Comparison of ENCODE assay signal across 1 cellular context in the genomic region with DNA sequence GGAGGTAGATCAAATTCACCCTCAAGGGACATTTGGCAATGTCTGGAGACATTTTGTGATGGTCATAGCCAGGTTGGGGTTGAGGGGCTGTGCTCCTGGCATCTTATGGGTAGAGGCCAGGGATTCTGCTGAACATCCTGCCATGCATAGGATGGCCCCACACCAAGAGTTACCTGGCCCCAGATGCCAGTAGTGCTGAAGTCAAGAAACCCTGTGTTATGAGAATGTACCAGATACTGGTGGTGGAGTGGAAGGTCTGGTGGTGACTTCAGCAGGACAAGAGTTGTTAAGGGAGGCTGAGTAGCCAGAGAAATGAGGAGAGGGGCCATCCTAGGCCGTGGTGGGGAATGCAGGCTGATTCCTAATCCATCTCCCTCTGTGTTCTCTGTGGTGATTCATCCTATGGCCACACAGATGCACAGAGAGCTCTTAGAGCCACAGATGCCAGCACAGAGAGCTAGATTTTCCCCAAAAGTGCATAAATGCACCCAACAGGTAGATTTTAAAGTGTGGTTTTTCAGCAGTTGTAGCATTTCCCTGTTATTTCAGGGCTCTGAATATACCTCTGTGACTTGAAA.
TF ChIP-seq lines count a peak whose summit lies in the region.

No MANE protein-coding gene starts in this region.

TF ChIP-seq in GM23338, 12 proteins besides CTCF, POLR2A, EP300 and RAD21 (continued from another document):
- TF ChIP-seq, protein P1, sequence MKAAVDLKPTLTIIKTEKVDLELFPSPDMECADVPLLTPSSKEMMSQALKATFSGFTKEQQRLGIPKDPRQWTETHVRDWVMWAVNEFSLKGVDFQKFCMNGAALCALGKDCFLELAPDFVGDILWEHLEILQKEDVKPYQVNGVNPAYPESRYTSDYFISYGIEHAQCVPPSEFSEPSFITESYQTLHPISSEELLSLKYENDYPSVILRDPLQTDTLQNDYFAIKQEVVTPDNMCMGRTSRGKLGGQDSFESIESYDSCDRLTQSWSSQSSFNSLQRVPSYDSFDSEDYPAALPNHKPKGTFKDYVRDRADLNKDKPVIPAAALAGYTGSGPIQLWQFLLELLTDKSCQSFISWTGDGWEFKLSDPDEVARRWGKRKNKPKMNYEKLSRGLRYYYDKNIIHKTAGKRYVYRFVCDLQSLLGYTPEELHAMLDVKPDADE (IDR thresholded peaks at IDR 0.05) = no peak
- TF ChIP-seq NANOG (IDR thresholded peaks at IDR 0.05; ENCODE audit: borderline replicate concordance) = no peak
